In the genomic region with DNA sequence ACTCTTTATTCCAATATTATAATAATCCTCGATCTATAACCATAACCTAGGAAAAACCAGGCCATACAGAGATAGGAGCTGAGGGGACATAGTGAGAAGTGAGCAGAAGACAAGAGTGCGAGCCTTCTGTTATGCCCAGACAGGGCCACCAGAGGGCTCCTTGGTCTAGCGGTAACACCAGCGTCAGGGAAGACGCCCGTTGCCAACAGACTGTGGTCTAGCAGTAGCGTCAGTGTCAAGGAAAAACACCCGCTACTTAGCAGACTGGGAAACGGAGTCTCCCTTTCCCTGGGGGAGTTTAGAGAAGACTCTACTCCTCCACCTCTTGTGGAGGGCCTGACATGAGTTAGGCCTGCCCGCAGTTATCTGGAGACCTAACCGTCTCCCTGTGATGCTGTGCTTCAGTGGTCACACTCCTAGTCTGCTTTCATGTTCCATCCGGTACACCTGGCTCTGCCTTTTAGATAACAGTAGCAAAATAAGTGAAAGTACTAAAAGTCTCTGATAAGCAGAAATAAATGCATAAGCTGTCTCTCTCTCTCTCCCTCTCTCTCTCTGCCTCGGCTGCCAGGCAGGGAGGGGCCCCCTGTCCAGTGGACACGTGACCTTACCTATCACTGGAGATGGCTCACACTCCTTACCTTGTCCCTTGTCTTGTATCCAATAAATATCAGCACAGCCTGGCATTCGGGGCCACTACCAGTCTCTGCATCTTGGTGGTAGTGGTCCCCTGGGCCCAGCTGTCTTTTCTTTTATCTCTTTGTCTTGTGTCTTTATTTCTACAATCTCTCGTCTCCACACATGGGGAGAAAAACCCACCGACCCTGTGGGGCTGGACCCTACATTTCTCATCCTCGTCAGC, we compare ENCODE assay signal across 1 cellular context.
A peak's percentile ranks its signal among the peaks of the same experiment; 100 is the strongest.
TF ChIP-seq lines count a peak whose summit lies in the region.

No MANE protein-coding gene starts in this region.

TF ChIP-seq in K562, 482 proteins besides CTCF, POLR2A, EP300 and RAD21:
- TF ChIP-seq, protein P1, sequence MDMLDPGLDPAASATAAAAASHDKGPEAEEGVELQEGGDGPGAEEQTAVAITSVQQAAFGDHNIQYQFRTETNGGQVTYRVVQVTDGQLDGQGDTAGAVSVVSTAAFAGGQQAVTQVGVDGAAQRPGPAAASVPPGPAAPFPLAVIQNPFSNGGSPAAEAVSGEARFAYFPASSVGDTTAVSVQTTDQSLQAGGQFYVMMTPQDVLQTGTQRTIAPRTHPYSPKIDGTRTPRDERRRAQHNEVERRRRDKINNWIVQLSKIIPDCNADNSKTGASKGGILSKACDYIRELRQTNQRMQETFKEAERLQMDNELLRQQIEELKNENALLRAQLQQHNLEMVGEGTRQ (CRISPR knock-in tag; IDR thresholded peaks at IDR 0.05) = peak; percentile 56
- TF ChIP-seq SMC3 (conservative IDR thresholded peaks at IDR 0.05; ENCODE audit: insufficient read depth, low read depth, low read length) (0 out of 2 replicates have a peak, but pooled peaks have one; percentile 31), RAD51 (IDR thresholded peaks at IDR 0.05; ENCODE audit: borderline replicate concordance, low read depth) (peak; percentile 38; the same call in 1 of the 2 replicates), USF1 (CRISPR knock-in tag; IDR thresholded peaks at IDR 0.05) (peak; percentile 62)
